In genomic region chr4:75634951-75635350, GRCh38 we compare ENCODE assay signal across 26 cellular contexts. TPM values are rescaled to one million over a fixed set of nuclear protein-coding genes. Genes with fewer than 3 reads are reported as not detected.
"Had no signal": no experiment of that assay in that cellular context is flagged by ENCODE, and none has a peak within 500 bp of the region (broad histone marks: within the 10 kb centered on the region; RNA-seq: fewer than 3 reads in every experiment).

No MANE protein-coding gene starts in this region.

- H3K9me3 ChIP-seq: ascending aorta, gastrocnemius medialis, heart left ventricle, prostate gland, right atrium auricular region, vagina had no signal

- H3K9me3 Mint-ChIP-seq: activated CD4-positive, alpha-beta memory T cell treated with anti-CD3 and anti-CD28 coated beads, Interleukin-2, amount 10 ng/mL, durations not matched to agents 7 days and 5 days; activated naive CD4-positive, alpha-beta T cell treated with anti-CD3 and anti-CD28 coated beads, Interleukin-2, amount 10 ng/mL, durations not matched to agents 7 days and 5 days; immature natural killer cell; memory B cell; naive thymus-derived CD4-positive, alpha-beta T cell; neural progenitor cell; stimulated activated naive CD8-positive, alpha-beta T cell treated with anti-CD3 and anti-CD28 coated beads, Interleukin-15, Interleukin-2, amounts not matched to agents 100 ng/mL and 50 ng/mL, for 24 hours had no signal

- DNase-seq: activated CD4-positive, alpha-beta memory T cell treated with anti-CD3 and anti-CD28 coated beads, Interleukin-2, amount 10 ng/mL, durations not matched to agents 7 days and 5 days; activated CD4-positive, alpha-beta T cell treated with anti-CD3 and anti-CD28 coated beads for 48 hours; activated CD4-positive, CD25-positive, alpha-beta regulatory T cell; activated CD8-positive, alpha-beta memory T cell treated with anti-CD3 and anti-CD28 coated beads, Interleukin-2, amount 10 ng/mL, durations not matched to agents 7 days and 5 days; activated effector memory CD4-positive, alpha-beta T cell treated with Interleukin-2 at 50 U/mL for 16 hours; activated naive CD4-positive, alpha-beta T cell treated with anti-CD3 and anti-CD28 coated beads, Interleukin-2, amount 10 ng/mL, durations not matched to agents 7 days and 5 days; activated T-cell treated with anti-CD3 and anti-CD28 coated beads, Interleukin-2, amount 50 U/mL, for 1 hour; cerebellar nuclear complex; effector CD4-positive, alpha-beta T cell; gastrocnemius medialis; heart left ventricle; immature natural killer cell; naive thymus-derived CD4-positive, alpha-beta T cell; stimulated activated CD4-positive, alpha-beta T cell treated with anti-CD3 and anti-CD28 coated beads, Interleukin-15, amount 100 ng/mL, for 24 hours; stimulated activated CD4-positive, alpha-beta T cell treated with anti-CD3 and anti-CD28 coated beads, Interleukin-2, amount 100 ng/mL, for 48 hours; T-helper 1 cell; T-helper 9 cell; trophoblast cell had no signal

- H3K9ac ChIP-seq: neural progenitor cell had no signal

- H3K4me3 Mint-ChIP-seq: activated CD4-positive, alpha-beta memory T cell treated with anti-CD3 and anti-CD28 coated beads, Interleukin-2, amount 10 ng/mL, durations not matched to agents 7 days and 5 days; activated CD8-positive, alpha-beta memory T cell treated with anti-CD3 and anti-CD28 coated beads, Interleukin-2, amount 10 ng/mL, durations not matched to agents 7 days and 5 days; activated naive CD4-positive, alpha-beta T cell treated with anti-CD3 and anti-CD28 coated beads, Interleukin-2, amount 10 ng/mL, durations not matched to agents 7 days and 5 days; immature natural killer cell; memory B cell; naive thymus-derived CD4-positive, alpha-beta T cell; neural progenitor cell; stimulated activated naive CD8-positive, alpha-beta T cell treated with anti-CD3 and anti-CD28 coated beads, Interleukin-15, Interleukin-2, amounts not matched to agents 100 ng/mL and 50 ng/mL, for 24 hours had no signal

- H3K27ac ChIP-seq: ascending aorta, gastrocnemius medialis, heart left ventricle, neural progenitor cell, prostate gland, right atrium auricular region, skin epidermis, vagina had no signal

- H3K4me3 ChIP-seq: ascending aorta, gastrocnemius medialis, heart left ventricle, neural progenitor cell, prostate gland, right atrium auricular region, skin epidermis, vagina had no signal

- H3K27me3 Mint-ChIP-seq: activated CD4-positive, alpha-beta memory T cell treated with anti-CD3 and anti-CD28 coated beads, Interleukin-2, amount 10 ng/mL, durations not matched to agents 7 days and 5 days; activated CD8-positive, alpha-beta memory T cell treated with anti-CD3 and anti-CD28 coated beads, Interleukin-2, amount 10 ng/mL, durations not matched to agents 7 days and 5 days; memory B cell; naive thymus-derived CD4-positive, alpha-beta T cell; stimulated activated naive CD8-positive, alpha-beta T cell treated with anti-CD3 and anti-CD28 coated beads, Interleukin-15, Interleukin-2, amounts not matched to agents 100 ng/mL and 50 ng/mL, for 24 hours had no signal

- ATAC-seq: activated CD8-positive, alpha-beta memory T cell treated with anti-CD3 and anti-CD28 coated beads, Interleukin-2, amount 10 ng/mL, durations not matched to agents 7 days and 5 days; gastrocnemius medialis; heart left ventricle; naive thymus-derived CD4-positive, alpha-beta T cell had no signal

- H3K27ac Mint-ChIP-seq: activated CD4-positive, alpha-beta memory T cell treated with anti-CD3 and anti-CD28 coated beads, Interleukin-2, amount 10 ng/mL, durations not matched to agents 7 days and 5 days; activated CD8-positive, alpha-beta memory T cell treated with anti-CD3 and anti-CD28 coated beads, Interleukin-2, amount 10 ng/mL, durations not matched to agents 7 days and 5 days; activated naive CD4-positive, alpha-beta T cell treated with anti-CD3 and anti-CD28 coated beads, Interleukin-2, amount 10 ng/mL, durations not matched to agents 7 days and 5 days; immature natural killer cell; memory B cell; neural progenitor cell; stimulated activated naive CD8-positive, alpha-beta T cell treated with anti-CD3 and anti-CD28 coated beads, Interleukin-15, Interleukin-2, amounts not matched to agents 100 ng/mL and 50 ng/mL, for 24 hours had no signal

- H3K4me1 ChIP-seq: ascending aorta, prostate gland, vagina had no signal

- H3K4me2 ChIP-seq: neural progenitor cell had no signal

- H3K27me3 ChIP-seq: ascending aorta, gastrocnemius medialis, heart left ventricle, neural progenitor cell, right atrium auricular region, vagina had no signal

- H3K36me3 ChIP-seq: ascending aorta, gastrocnemius medialis, heart left ventricle, neural progenitor cell, prostate gland, right atrium auricular region had no signal

- H2AFZ ChIP-seq: neural progenitor cell had no signal

RNA-seq across cellular contexts. Expression of gene CDKL2, which starts 4.6 kb away (rescaled TPM):
- total RNA-seq: ascending aorta, gastrocnemius medialis had no signal
